8 cellular contexts compared by ENCODE assay signal in the genomic region with DNA sequence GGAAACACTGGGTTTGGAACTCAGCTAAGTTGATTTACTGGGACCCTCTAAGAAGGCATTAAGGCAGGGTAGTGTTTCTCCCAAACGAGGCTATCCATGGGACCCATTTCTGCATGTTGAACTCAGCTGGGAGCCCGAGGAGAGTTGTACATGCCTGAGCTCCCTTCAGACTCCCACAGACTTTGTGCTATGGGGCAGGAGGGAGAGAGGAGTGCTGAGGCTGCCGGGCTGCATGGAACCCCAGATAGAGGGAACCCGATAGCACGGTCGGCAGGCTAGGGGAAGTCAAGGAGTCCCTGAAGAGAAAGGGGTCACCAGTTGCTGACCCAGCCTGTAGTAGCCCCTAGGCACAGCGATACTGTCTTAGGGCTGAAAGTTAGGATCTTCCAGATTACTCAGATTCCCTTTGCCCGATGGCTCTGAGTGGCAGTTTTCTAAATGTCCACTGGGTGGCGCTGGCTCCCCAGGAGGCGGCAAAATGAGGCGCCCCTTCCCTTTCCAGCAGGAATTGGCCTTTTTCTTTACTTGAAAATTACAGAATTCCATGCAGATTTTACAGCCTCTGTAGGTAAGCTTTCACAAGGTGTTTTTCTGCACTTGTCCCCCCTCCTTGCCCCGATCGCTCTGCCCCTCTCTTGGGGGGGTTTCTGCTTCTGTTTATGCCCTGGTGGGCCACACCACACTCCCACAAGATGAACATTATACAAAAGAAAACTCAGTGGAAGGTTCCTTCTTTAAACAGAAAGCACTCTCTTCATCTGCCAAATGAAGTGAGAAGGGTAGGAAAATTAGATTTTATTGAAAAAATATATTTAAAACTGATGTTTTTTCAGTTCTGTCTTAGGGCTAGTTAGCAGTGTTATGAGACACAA. TPM values are rescaled to one million over a fixed set of nuclear protein-coding genes. Genes with fewer than 3 reads are reported as not detected.
A peak's percentile ranks its signal among the peaks of the same experiment; 100 is the strongest.
DNase-seq lines count a peak whose midpoint lies in the region; ATAC-seq, FAIRE-seq and TF ChIP-seq lines count a peak whose summit lies in the region.

No MANE protein-coding gene starts in this region.

- no peak for ATAC-seq in GM19035 (IDR thresholded peaks at IDR 0.05; ENCODE audit: unreplicated experiment)

- H3K9me3 ChIP-seq in endodermal cell (ENCODE audit: control insufficient read depth, low read length), result no peaks in the 10 kb centered on the region

- H3K4me3 ChIP-seq in AG04449 (ENCODE audit: low read depth, low read length) (no peak overlapping the region), endodermal cell (ENCODE audit: low read length) (no peak overlapping the region)

- peak; percentile 46 for FAIRE-seq in GM18507 (lab: Jason Lieb, UNC)

- POLR2A ChIA-PET in AG04449 (lab: Yijun Ruan, JAX), result interaction anchor here (0.8 kb wide), 1 partner anchor 18 kb away, joined by 3 read pairs; a partner anchor contains a TSS

- no peak overlapping the region for H3K4me3 Mint-ChIP-seq in endodermal cell

- peaks cover 3% of the 10 kb centered on the region for H3K4me1 Mint-ChIP-seq in endodermal cell

- TF ChIP-seq CTCF in AG04449 (IDR thresholded peaks at IDR 0.05; ENCODE audit: insufficient read depth, low read length, missing control alignments) (peak; percentile 79), endodermal cell (conservative IDR thresholded peaks at IDR 0.05) (peak; percentile 98)

- H3K27me3 ChIP-seq in endodermal cell (ENCODE audit: control insufficient read depth, insufficient read depth, low read length, poor library complexity, severe bottlenecking), result no peaks in the 10 kb centered on the region

- H3K9ac ChIP-seq in endodermal cell (ENCODE audit: extremely low read depth, low read length, poor library complexity, severe bottlenecking), result no peak overlapping the region

- peaks cover 20% of the 10 kb centered on the region for H3K36me3 ChIP-seq in endodermal cell (ENCODE audit: control insufficient read depth, insufficient read depth, low read length)

- peaks cover 23% of the 10 kb centered on the region for H3K36me3 Mint-ChIP-seq in endodermal cell (ENCODE audit: low read depth)

- no peak overlapping the region for H3K27ac ChIP-seq in endodermal cell (ENCODE audit: low read depth, low read length)

- H3K27me3 Mint-ChIP-seq in endodermal cell (ENCODE audit: insufficient read depth), result no peaks in the 10 kb centered on the region

- DNase-seq in AG04449 (ENCODE audit: low read depth, low spot score), result no peak
- peak; percentile 46 for DNase-seq in GM18507 (ENCODE audit: extremely low spot score, insufficient read length, low read depth)
- DNase-seq in NCI-H345 (lab: John Stamatoyannopoulos, UW), result peak; percentile 47
- peak; percentile 31 to 37 for DNase-seq in activated CD8-positive, alpha-beta memory T cell treated with anti-CD3 and anti-CD28 coated beads for 4 hours (ENCODE audit: low read depth in 2 of 2)
- peak; percentile 93 for DNase-seq in endodermal cell
- DNase-seq in middle frontal gyrus (ENCODE audit: extremely low spot score, low spot score), result peak; percentile 46
- DNase-seq in stimulated activated CD8-positive, alpha-beta memory T cell treated with anti-CD3 and anti-CD28 coated beads, Interleukin-7, amount 100 ng/mL, for 4 hours (ENCODE audit: low read depth in 2 of 2), result peak; percentile 32 to 42

- H3K4me1 ChIP-seq in endodermal cell (ENCODE audit: control insufficient read depth, insufficient read depth, low read length), result no peaks in the 10 kb centered on the region

- CTCF ChIA-PET in AG04449 (lab: Yijun Ruan, JAX), result interaction anchor here (0.6 to 6.3 kb wide), 47 partner anchors 9 to 718 kb away, joined by 3 to 72 read pairs (median 4); a partner anchor contains a TSS

- H3K9me3 Mint-ChIP-seq in endodermal cell, result no peaks in the 10 kb centered on the region

- 21 to 25% methylated on average over 11 to 13 of the region's 13 CpGs for WGBS in endodermal cell (ENCODE audit: insufficient coverage in 1 of 2, insufficient read length in 1 of 2), 2 experiments

- peak overlapping the region; percentile 52 for H3K27ac Mint-ChIP-seq in endodermal cell

RNA-seq across cellular contexts. Expression of a gene that starts 17.8 kb away (rescaled TPM):
- total RNA-seq in endodermal cell, result 10 to 100 TPM; 46.2 to 50.4 TPM
- polyA plus RNA-seq in endodermal cell (2013, experiment 1 of 2), result 37.3 TPM
- 34.0 TPM for polyA plus RNA-seq in endodermal cell (2013, experiment 2 of 2)

RNA-seq across cellular contexts. Expression of a gene that starts 44.7 kb away (rescaled TPM):
- 1 to 10 TPM; 3.1 to 5.1 TPM for total RNA-seq in endodermal cell
- 3.0 TPM for polyA plus RNA-seq in endodermal cell (2013, experiment 1 of 2)
- 1.8 TPM for polyA plus RNA-seq in endodermal cell (2013, experiment 2 of 2)
